In the genomic region with DNA sequence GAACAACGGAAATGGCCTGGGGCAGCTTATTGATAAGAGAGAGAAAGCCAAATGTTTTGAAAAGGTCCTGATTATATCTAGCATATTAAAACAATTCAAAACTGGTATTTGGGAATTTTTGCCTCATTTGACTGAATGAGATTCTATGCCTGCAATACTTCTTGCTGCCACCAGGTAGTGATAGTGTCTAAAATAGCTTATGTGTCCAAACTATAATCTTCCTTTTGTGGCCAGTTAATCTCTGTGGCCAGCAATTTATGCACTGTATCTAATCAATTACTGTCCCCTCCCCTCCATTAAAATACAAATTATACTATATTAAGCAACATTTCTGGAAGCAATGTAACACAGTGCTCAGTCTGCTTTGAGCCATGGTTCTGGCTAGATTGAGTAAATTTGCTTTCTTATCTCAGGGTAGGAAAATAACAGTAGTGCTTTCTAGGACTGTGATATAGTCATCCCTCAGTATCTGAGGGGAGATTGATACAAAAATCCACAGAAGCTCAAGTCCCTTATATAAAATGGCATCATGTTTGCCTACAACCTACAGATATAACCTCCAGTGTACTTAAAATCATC, we compare ENCODE assay signal across 11 cellular contexts.
DNase-seq lines count a peak whose midpoint lies in the region; ATAC-seq and TF ChIP-seq lines count a peak whose summit lies in the region.
"Had no signal": no experiment of that assay in that cellular context is flagged by ENCODE, and none has a peak within 500 bp of the region (broad histone marks: within the 10 kb centered on the region; RNA-seq: fewer than 3 reads in every experiment).

No MANE protein-coding gene starts in this region.

- no peaks in the 10 kb centered on the region for H4K20me1 ChIP-seq in GM23338 (replicated peaks; ENCODE audit: insufficient read depth)

- DNase-seq in AG09319 (ENCODE audit: extremely low read depth, low read depth) = no peak
- DNase-seq in GM23338 (ENCODE audit: low spot score) = peak; percentile 52
- DNase-seq in kidney epithelial cell (ENCODE audit: low read depth) = no peak
- DNase-seq in activated naive CD8-positive, alpha-beta T cell treated with anti-CD3 and anti-CD28 coated beads for 36 hours = no peak
- no peak for DNase-seq in GM10248 (ENCODE audit: extremely low spot score)
- DNase-seq in activated CD4-positive, alpha-beta T cell treated with anti-CD3 and anti-CD28 coated beads for 48 hours = no peak
- DNase-seq: NCI-H1436, T-helper 1 cell had no signal

- H2AFZ ChIP-seq in GM23338 = no peak overlapping the region

- H3K4me1 ChIP-seq in GM23338 (ENCODE audit: insufficient read depth) = peaks cover 24% of the 10 kb centered on the region

- no peaks in the 10 kb centered on the region for H3K79me2 ChIP-seq in GM23338 (replicated peaks; ENCODE audit: insufficient read depth)

- H3K27ac Mint-ChIP-seq in GM23338 = no peak overlapping the region
- H3K27ac Mint-ChIP-seq in activated naive CD8-positive, alpha-beta T cell treated with anti-CD3 and anti-CD28 coated beads for 36 hours = no peak overlapping the region

- no peak for ATAC-seq in GM23338
- ATAC-seq in GM19467 (IDR thresholded peaks at IDR 0.05; ENCODE audit: unreplicated experiment) = no peak

- H3K4me3 Mint-ChIP-seq in GM23338 = no peak overlapping the region
- no peak overlapping the region for H3K4me3 Mint-ChIP-seq in activated naive CD8-positive, alpha-beta T cell treated with anti-CD3 and anti-CD28 coated beads for 36 hours

- TF ChIP-seq CTCF in AG09319 (IDR thresholded peaks at IDR 0.05; ENCODE audit: low read depth, low read length) (peak; percentile 23), GM23338 (conservative IDR thresholded peaks at IDR 0.05; ENCODE audit: low read depth in 2 of 2) (peak; percentile 67 to 88), VCaP (conservative IDR thresholded peaks at IDR 0.05) (peak; percentile 57), kidney epithelial cell (IDR thresholded peaks at IDR 0.05; ENCODE audit: insufficient read depth, low read length, poor library complexity, severe bottlenecking) (peak; percentile 50), GM10248 (IDR thresholded peaks at IDR 0.05; ENCODE audit: control extremely low read depth, extremely low read depth, low read depth, missing control alignments) (no peak)

- H3K9me3 Mint-ChIP-seq in GM23338 = peaks cover 15% of the 10 kb centered on the region; the same call in 2 of the 3 replicates
- H3K9me3 Mint-ChIP-seq in activated naive CD8-positive, alpha-beta T cell treated with anti-CD3 and anti-CD28 coated beads for 36 hours = peaks cover 15% of the 10 kb centered on the region

- peaks cover 3% of the 10 kb centered on the region; the same call in 2 of the 3 replicates for H3K36me3 Mint-ChIP-seq in GM23338 (ENCODE audit: low read depth)
- H3K36me3 Mint-ChIP-seq in activated naive CD8-positive, alpha-beta T cell treated with anti-CD3 and anti-CD28 coated beads for 36 hours = peaks cover 4% of the 10 kb centered on the region

- H3K4me3 ChIP-seq in GM23338 (no peak overlapping the region), kidney epithelial cell (ENCODE audit: low read depth, low read length) (no peak overlapping the region)
- H3K4me3 ChIP-seq: coronary artery had no signal

- H3K27ac ChIP-seq in GM23338 (ENCODE audit: low read depth) (no peak overlapping the region), VCaP (no peak overlapping the region)
- H3K27ac ChIP-seq: coronary artery had no signal

- H3K4me1 Mint-ChIP-seq in GM23338 = peaks cover 29% of the 10 kb centered on the region
- peaks cover 3% of the 10 kb centered on the region for H3K4me1 Mint-ChIP-seq in activated naive CD8-positive, alpha-beta T cell treated with anti-CD3 and anti-CD28 coated beads for 36 hours

- peaks cover 25% of the 10 kb centered on the region for H3K27me3 ChIP-seq in GM23338 (ENCODE audit: insufficient read depth)
- peaks cover 16% of the 10 kb centered on the region for H3K27me3 ChIP-seq in kidney epithelial cell (ENCODE audit: control insufficient read depth, insufficient read depth, low read length)

- POLR2A ChIA-PET in GM10248 (lab: Yijun Ruan, JAX) = no interaction called here

- H3K27me3 Mint-ChIP-seq in GM23338 (ENCODE audit: insufficient read depth, low read depth, poor library complexity) = peaks cover 13% of the 10 kb centered on the region
- peaks cover 65% of the 10 kb centered on the region for H3K27me3 Mint-ChIP-seq in activated naive CD8-positive, alpha-beta T cell treated with anti-CD3 and anti-CD28 coated beads for 36 hours

- H3K9me2 ChIP-seq in GM23338 (ENCODE audit: insufficient read depth) = no peaks in the 10 kb centered on the region

- no peaks in the 10 kb centered on the region for H3K36me3 ChIP-seq in GM23338 (ENCODE audit: insufficient read depth)
- H3K36me3 ChIP-seq in kidney epithelial cell (ENCODE audit: control insufficient read depth, insufficient read depth, low read length) = no peaks in the 10 kb centered on the region

- CTCF ChIA-PET in GM10248 (lab: Yijun Ruan, JAX) = interaction anchor here (0.7 to 2.6 kb wide), 4 partner anchors 10 to 48 kb away, joined by 3 to 7 read pairs (median 4); no protein-coding TSS in a partner anchor

- H3K4me2 ChIP-seq in GM23338 = no peak overlapping the region

- H3F3A ChIP-seq in GM23338 (replicated peaks; ENCODE audit: low read depth) = peaks cover 3% of the 10 kb centered on the region

TF ChIP-seq in GM23338, 12 proteins besides CTCF, POLR2A, EP300 and RAD21 (continues in another document):
- TF ChIP-seq EZH2phosphoT487 (IDR thresholded peaks at IDR 0.05; ENCODE audit: unreplicated experiment) = no peak
- TF ChIP-seq ZNF331 (CRISPR knock-in tag; IDR thresholded peaks at IDR 0.05; ENCODE audit: low read depth) = no peak
- TF ChIP-seq POLR2AphosphoS5 (IDR thresholded peaks at IDR 0.05; ENCODE audit: low read depth) = no peak
- TF ChIP-seq CREB1 (CRISPR knock-in tag; IDR thresholded peaks at IDR 0.05; ENCODE audit: low read depth) = no peak
- TF ChIP-seq ZNF114 (CRISPR knock-in tag; IDR thresholded peaks at IDR 0.05) = no peak
- no peak for TF ChIP-seq EZH2 (IDR thresholded peaks at IDR 0.05; ENCODE audit: low read depth, unreplicated experiment)
- TF ChIP-seq, protein P1, sequence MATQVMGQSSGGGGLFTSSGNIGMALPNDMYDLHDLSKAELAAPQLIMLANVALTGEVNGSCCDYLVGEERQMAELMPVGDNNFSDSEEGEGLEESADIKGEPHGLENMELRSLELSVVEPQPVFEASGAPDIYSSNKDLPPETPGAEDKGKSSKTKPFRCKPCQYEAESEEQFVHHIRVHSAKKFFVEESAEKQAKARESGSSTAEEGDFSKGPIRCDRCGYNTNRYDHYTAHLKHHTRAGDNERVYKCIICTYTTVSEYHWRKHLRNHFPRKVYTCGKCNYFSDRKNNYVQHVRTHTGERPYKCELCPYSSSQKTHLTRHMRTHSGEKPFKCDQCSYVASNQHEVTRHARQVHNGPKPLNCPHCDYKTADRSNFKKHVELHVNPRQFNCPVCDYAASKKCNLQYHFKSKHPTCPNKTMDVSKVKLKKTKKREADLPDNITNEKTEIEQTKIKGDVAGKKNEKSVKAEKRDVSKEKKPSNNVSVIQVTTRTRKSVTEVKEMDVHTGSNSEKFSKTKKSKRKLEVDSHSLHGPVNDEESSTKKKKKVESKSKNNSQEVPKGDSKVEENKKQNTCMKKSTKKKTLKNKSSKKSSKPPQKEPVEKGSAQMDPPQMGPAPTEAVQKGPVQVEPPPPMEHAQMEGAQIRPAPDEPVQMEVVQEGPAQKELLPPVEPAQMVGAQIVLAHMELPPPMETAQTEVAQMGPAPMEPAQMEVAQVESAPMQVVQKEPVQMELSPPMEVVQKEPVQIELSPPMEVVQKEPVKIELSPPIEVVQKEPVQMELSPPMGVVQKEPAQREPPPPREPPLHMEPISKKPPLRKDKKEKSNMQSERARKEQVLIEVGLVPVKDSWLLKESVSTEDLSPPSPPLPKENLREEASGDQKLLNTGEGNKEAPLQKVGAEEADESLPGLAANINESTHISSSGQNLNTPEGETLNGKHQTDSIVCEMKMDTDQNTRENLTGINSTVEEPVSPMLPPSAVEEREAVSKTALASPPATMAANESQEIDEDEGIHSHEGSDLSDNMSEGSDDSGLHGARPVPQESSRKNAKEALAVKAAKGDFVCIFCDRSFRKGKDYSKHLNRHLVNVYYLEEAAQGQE (IDR thresholded peaks at IDR 0.05; ENCODE audit: unreplicated experiment) = no peak
- TF ChIP-seq, protein P2, sequence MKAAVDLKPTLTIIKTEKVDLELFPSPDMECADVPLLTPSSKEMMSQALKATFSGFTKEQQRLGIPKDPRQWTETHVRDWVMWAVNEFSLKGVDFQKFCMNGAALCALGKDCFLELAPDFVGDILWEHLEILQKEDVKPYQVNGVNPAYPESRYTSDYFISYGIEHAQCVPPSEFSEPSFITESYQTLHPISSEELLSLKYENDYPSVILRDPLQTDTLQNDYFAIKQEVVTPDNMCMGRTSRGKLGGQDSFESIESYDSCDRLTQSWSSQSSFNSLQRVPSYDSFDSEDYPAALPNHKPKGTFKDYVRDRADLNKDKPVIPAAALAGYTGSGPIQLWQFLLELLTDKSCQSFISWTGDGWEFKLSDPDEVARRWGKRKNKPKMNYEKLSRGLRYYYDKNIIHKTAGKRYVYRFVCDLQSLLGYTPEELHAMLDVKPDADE (IDR thresholded peaks at IDR 0.05) = no peak
